In the genomic region with DNA sequence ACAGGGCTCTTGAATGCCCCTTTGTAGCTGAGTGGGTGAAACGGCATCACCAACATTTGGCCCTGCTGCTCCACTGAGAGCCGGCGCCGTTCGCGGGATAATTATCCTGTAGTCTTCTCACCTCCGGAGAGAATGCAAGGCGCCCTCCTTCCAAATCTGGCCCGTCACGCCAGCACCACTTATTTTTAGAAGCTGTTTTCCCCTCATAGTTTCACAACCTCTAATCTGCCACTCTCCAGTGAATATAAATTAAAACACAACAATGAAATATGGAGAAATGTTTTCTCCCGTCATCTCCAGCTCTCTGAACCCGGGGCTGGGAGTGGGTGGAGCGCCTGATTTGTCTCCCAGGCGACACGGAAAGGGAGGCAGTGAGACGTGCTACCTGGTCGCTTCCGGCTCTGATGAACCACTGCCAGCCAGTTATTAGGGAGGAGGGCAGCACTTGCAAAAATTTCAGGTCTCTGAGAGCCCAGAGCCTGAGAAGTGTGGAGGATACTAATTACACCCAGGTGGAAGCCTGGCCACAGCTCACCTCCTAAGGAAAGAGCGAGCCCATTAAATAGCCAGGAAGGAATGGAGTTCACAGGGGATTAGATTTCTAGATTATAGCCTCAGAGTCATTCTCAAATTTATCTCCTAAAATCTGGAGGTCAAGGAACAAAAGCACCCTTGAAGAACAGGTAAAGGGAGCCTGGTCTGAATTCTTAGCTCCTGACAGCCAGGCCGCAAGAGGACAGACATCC, we compare ENCODE assay signal across 1 cellular context.
TF ChIP-seq lines count a peak whose summit lies in the region.

No MANE protein-coding gene starts in this region.

TF ChIP-seq in GM23338, 12 proteins besides CTCF, POLR2A, EP300 and RAD21 (continued from another document):
- TF ChIP-seq, protein P1, sequence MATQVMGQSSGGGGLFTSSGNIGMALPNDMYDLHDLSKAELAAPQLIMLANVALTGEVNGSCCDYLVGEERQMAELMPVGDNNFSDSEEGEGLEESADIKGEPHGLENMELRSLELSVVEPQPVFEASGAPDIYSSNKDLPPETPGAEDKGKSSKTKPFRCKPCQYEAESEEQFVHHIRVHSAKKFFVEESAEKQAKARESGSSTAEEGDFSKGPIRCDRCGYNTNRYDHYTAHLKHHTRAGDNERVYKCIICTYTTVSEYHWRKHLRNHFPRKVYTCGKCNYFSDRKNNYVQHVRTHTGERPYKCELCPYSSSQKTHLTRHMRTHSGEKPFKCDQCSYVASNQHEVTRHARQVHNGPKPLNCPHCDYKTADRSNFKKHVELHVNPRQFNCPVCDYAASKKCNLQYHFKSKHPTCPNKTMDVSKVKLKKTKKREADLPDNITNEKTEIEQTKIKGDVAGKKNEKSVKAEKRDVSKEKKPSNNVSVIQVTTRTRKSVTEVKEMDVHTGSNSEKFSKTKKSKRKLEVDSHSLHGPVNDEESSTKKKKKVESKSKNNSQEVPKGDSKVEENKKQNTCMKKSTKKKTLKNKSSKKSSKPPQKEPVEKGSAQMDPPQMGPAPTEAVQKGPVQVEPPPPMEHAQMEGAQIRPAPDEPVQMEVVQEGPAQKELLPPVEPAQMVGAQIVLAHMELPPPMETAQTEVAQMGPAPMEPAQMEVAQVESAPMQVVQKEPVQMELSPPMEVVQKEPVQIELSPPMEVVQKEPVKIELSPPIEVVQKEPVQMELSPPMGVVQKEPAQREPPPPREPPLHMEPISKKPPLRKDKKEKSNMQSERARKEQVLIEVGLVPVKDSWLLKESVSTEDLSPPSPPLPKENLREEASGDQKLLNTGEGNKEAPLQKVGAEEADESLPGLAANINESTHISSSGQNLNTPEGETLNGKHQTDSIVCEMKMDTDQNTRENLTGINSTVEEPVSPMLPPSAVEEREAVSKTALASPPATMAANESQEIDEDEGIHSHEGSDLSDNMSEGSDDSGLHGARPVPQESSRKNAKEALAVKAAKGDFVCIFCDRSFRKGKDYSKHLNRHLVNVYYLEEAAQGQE (IDR thresholded peaks at IDR 0.05; ENCODE audit: unreplicated experiment), result no peak
- TF ChIP-seq ZNF114 (CRISPR knock-in tag; IDR thresholded peaks at IDR 0.05) (no peak), EZH2phosphoT487 (IDR thresholded peaks at IDR 0.05; ENCODE audit: unreplicated experiment) (no peak), CREB1 (CRISPR knock-in tag; IDR thresholded peaks at IDR 0.05; ENCODE audit: low read depth) (no peak)
- TF ChIP-seq, protein P2, sequence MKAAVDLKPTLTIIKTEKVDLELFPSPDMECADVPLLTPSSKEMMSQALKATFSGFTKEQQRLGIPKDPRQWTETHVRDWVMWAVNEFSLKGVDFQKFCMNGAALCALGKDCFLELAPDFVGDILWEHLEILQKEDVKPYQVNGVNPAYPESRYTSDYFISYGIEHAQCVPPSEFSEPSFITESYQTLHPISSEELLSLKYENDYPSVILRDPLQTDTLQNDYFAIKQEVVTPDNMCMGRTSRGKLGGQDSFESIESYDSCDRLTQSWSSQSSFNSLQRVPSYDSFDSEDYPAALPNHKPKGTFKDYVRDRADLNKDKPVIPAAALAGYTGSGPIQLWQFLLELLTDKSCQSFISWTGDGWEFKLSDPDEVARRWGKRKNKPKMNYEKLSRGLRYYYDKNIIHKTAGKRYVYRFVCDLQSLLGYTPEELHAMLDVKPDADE (IDR thresholded peaks at IDR 0.05), result no peak
- TF ChIP-seq, protein P3, sequence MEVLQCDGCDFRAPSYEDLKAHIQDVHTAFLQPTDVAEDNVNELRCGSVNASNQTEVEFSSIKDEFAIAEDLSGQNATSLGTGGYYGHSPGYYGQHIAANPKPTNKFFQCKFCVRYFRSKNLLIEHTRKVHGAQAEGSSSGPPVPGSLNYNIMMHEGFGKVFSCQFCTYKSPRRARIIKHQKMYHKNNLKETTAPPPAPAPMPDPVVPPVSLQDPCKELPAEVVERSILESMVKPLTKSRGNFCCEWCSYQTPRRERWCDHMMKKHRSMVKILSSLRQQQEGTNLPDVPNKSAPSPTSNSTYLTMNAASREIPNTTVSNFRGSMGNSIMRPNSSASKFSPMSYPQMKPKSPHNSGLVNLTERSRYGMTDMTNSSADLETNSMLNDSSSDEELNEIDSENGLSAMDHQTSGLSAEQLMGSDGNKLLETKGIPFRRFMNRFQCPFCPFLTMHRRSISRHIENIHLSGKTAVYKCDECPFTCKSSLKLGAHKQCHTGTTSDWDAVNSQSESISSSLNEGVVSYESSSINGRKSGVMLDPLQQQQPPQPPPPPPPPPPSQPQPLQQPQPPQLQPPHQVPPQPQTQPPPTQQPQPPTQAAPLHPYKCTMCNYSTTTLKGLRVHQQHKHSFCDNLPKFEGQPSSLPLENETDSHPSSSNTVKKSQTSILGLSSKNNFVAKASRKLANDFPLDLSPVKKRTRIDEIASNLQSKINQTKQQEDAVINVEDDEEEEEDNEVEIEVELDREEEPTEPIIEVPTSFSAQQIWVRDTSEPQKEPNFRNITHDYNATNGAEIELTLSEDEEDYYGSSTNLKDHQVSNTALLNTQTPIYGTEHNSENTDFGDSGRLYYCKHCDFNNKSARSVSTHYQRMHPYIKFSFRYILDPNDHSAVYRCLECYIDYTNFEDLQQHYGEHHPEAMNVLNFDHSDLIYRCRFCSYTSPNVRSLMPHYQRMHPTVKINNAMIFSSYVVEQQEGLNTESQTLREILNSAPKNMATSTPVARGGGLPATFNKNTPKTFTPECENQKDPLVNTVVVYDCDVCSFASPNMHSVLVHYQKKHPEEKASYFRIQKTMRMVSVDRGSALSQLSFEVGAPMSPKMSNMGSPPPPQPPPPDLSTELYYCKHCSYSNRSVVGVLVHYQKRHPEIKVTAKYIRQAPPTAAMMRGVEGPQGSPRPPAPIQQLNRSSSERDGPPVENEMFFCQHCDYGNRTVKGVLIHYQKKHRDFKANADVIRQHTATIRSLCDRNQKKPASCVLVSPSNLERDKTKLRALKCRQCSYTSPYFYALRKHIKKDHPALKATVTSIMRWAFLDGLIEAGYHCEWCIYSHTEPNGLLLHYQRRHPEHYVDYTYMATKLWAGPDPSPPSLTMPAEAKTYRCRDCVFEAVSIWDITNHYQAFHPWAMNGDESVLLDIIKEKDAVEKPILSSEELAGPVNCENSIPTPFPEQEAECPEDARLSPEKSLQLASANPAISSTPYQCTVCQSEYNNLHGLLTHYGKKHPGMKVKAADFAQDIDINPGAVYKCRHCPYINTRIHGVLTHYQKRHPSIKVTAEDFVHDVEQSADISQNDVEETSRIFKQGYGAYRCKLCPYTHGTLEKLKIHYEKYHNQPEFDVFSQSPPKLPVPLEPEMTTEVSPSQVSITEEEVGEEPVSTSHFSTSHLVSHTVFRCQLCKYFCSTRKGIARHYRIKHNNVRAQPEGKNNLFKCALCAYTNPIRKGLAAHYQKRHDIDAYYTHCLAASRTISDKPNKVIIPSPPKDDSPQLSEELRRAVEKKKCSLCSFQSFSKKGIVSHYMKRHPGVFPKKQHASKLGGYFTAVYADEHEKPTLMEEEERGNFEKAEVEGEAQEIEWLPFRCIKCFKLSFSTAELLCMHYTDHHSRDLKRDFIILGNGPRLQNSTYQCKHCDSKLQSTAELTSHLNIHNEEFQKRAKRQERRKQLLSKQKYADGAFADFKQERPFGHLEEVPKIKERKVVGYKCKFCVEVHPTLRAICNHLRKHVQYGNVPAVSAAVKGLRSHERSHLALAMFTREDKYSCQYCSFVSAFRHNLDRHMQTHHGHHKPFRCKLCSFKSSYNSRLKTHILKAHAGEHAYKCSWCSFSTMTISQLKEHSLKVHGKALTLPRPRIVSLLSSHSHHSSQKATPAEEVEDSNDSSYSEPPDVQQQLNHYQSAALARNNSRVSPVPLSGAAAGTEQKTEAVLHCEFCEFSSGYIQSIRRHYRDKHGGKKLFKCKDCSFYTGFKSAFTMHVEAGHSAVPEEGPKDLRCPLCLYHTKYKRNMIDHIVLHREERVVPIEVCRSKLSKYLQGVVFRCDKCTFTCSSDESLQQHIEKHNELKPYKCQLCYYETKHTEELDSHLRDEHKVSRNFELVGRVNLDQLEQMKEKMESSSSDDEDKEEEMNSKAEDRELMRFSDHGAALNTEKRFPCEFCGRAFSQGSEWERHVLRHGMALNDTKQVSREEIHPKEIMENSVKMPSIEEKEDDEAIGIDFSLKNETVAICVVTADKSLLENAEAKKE (CRISPR knock-in tag; IDR thresholded peaks at IDR 0.05), result no peak
